ENCODE assay signal across 20 cellular contexts in genomic region chrX:124426273-124426672, GRCh38.
A peak's percentile ranks its signal among the peaks of the same experiment; 100 is the strongest.
DNase-seq lines count a peak whose midpoint lies in the region; FAIRE-seq and TF ChIP-seq lines count a peak whose summit lies in the region.
"Had no signal": no experiment of that assay in that cellular context is flagged by ENCODE, and none has a peak within 500 bp of the region (broad histone marks: within the 10 kb centered on the region; RNA-seq: fewer than 3 reads in every experiment).

No MANE protein-coding gene starts in this region.

- H3K4me1 Mint-ChIP-seq in astrocyte (ENCODE audit: low read depth, unreplicated experiment), result peaks cover 3% of the 10 kb centered on the region
- H3K4me1 Mint-ChIP-seq in type B pancreatic cell (ENCODE audit: unreplicated experiment), result peaks cover 6% of the 10 kb centered on the region

- H3K4me1 ChIP-seq in astrocyte (ENCODE audit: insufficient read depth, low read length) (no peaks in the 10 kb centered on the region), hepatocyte (ENCODE audit: insufficient read depth) (no peaks in the 10 kb centered on the region), Peyer's patch (no peaks in the 10 kb centered on the region)
- H3K4me1 ChIP-seq: HAP-1 had no signal

- no peak for TF ChIP-seq POLR2A in Peyer's patch (IDR thresholded peaks at IDR 0.05)

- H3K36me3 ChIP-seq in astrocyte (ENCODE audit: insufficient read depth, low read length) (no peaks in the 10 kb centered on the region), hepatocyte (replicated peaks; ENCODE audit: insufficient read depth, low read depth) (no peaks in the 10 kb centered on the region), Peyer's patch (no peaks in the 10 kb centered on the region)
- H3K36me3 ChIP-seq: HAP-1 had no signal

- no peaks in the 10 kb centered on the region for H3K36me3 Mint-ChIP-seq in astrocyte (ENCODE audit: low read depth, unreplicated experiment)
- H3K36me3 Mint-ChIP-seq in type B pancreatic cell, result no peaks in the 10 kb centered on the region

- H3K27me3 Mint-ChIP-seq in astrocyte (ENCODE audit: low read depth, unreplicated experiment), result no peaks in the 10 kb centered on the region
- peaks cover 2% of the 10 kb centered on the region for H3K27me3 Mint-ChIP-seq in type B pancreatic cell
- H3K27me3 Mint-ChIP-seq: CD4-positive, alpha-beta memory T cell had no signal

- no peak overlapping the region for H3K9ac ChIP-seq in astrocyte (ENCODE audit: low read length)

- no peak overlapping the region for H3K4me3 Mint-ChIP-seq in astrocyte (ENCODE audit: unreplicated experiment)
- H3K4me3 Mint-ChIP-seq in type B pancreatic cell, result no peak overlapping the region
- H3K4me3 Mint-ChIP-seq: CD4-positive, alpha-beta memory T cell had no signal

- H3K4me3 ChIP-seq in astrocyte (ENCODE audit: insufficient read depth, low read depth, low read length) (no peak overlapping the region), hepatocyte (no peak overlapping the region), Peyer's patch (no peak overlapping the region)
- H3K4me3 ChIP-seq: HAP-1 had no signal

- H3K9me3 ChIP-seq in astrocyte (ENCODE audit: insufficient read depth, low read depth, low read length), result no peaks in the 10 kb centered on the region
- H3K9me3 ChIP-seq in hepatocyte (ENCODE audit: low read depth), result no peaks in the 10 kb centered on the region
- no peaks in the 10 kb centered on the region for H3K9me3 ChIP-seq in Peyer's patch
- H3K9me3 ChIP-seq: HAP-1 had no signal

- no peaks in the 10 kb centered on the region for H3K9me2 ChIP-seq in hepatocyte (replicated peaks; ENCODE audit: insufficient read depth)

- H3K9me3 Mint-ChIP-seq in astrocyte (ENCODE audit: unreplicated experiment) (no peaks in the 10 kb centered on the region), type B pancreatic cell (no peaks in the 10 kb centered on the region)

- H3K27me3 ChIP-seq in astrocyte (ENCODE audit: insufficient read depth, low read length) (no peaks in the 10 kb centered on the region), hepatocyte (no peaks in the 10 kb centered on the region), Peyer's patch (no peaks in the 10 kb centered on the region)

- H2AFZ ChIP-seq in astrocyte (ENCODE audit: low read depth, low read length) (no peak overlapping the region), hepatocyte (no peak overlapping the region)

- H3K27ac Mint-ChIP-seq in astrocyte (ENCODE audit: unreplicated experiment), result no peak overlapping the region
- peak overlapping the region; percentile 63 for H3K27ac Mint-ChIP-seq in type B pancreatic cell

- H3K27ac ChIP-seq in astrocyte (ENCODE audit: low read depth, low read length) (no peak overlapping the region), hepatocyte (peak overlapping the region; percentile 70), Peyer's patch (peak overlapping the region in 1 of 4 donors; percentile 65)
- H3K27ac ChIP-seq: C4-2B had no signal

- WGBS in hepatocyte (ENCODE audit: low lambda C conversion rate, missing lambda C conversion rate), result 62% methylated on average over 1 of the region's 1 CpG

- no peak for TF ChIP-seq CTCF in astrocyte (IDR thresholded peaks at IDR 0.05; ENCODE audit: insufficient read depth, low read depth, low read length)
- no peak for TF ChIP-seq CTCF in hepatocyte (IDR thresholded peaks at IDR 0.05; ENCODE audit: poor library complexity)
- TF ChIP-seq CTCF in type B pancreatic cell (conservative IDR thresholded peaks at IDR 0.05), result no peak
- TF ChIP-seq CTCF in Peyer's patch (IDR thresholded peaks at IDR 0.05), result no peak

- peak; percentile 56 for FAIRE-seq in astrocyte (lab: Jason Lieb, UNC)
- FAIRE-seq: D721Med, G401.6, GM12892, GM19239, H1 had no signal

- H3K4me2 ChIP-seq in astrocyte (ENCODE audit: low read length) (no peak overlapping the region), hepatocyte (no peak overlapping the region)

- H3K79me2 ChIP-seq in astrocyte (ENCODE audit: insufficient read depth, low read length), result no peaks in the 10 kb centered on the region
- no peaks in the 10 kb centered on the region for H3K79me2 ChIP-seq in hepatocyte

- H4K20me1 ChIP-seq in astrocyte (ENCODE audit: insufficient read depth, low read length), result no peaks in the 10 kb centered on the region
- H4K20me1 ChIP-seq in hepatocyte (ENCODE audit: insufficient read depth, poor library complexity, severe bottlenecking), result no peaks in the 10 kb centered on the region

- DNase-seq in COLO829 (ENCODE audit: low spot score), result peak; percentile 10
- DNase-seq in astrocyte (ENCODE audit: low read depth), result no peak
- DNase-seq in hepatocyte (ENCODE audit: low spot score), result peak; percentile 7
- no peak for DNase-seq in type B pancreatic cell (ENCODE audit: extremely low spot score, unreplicated experiment)
- no peak for DNase-seq in RKO (ENCODE audit: low spot score)
- no peak for DNase-seq in Peyer's patch
- no peak for DNase-seq in T-helper 9 cell
- DNase-seq: ACHN; CD4-positive, alpha-beta memory T cell; COR-L47; DMS153; DMS79 treated with DMSO at 0.1 percent for 48 hours; EL had no signal

Comparison
In these comparisons a context has a peak if more than half of its experiments do, and no peak if none do; other contexts are left out.
1. DNase-seq: peak in COLO829 (single experiment) and hepatocyte (single experiment); none in astrocyte (single experiment), type B pancreatic cell (single experiment), RKO (single experiment), Peyer's patch (0 of 3) and T-helper 9 cell (single experiment).